26 cellular contexts compared by ENCODE assay signal in the genomic region with DNA sequence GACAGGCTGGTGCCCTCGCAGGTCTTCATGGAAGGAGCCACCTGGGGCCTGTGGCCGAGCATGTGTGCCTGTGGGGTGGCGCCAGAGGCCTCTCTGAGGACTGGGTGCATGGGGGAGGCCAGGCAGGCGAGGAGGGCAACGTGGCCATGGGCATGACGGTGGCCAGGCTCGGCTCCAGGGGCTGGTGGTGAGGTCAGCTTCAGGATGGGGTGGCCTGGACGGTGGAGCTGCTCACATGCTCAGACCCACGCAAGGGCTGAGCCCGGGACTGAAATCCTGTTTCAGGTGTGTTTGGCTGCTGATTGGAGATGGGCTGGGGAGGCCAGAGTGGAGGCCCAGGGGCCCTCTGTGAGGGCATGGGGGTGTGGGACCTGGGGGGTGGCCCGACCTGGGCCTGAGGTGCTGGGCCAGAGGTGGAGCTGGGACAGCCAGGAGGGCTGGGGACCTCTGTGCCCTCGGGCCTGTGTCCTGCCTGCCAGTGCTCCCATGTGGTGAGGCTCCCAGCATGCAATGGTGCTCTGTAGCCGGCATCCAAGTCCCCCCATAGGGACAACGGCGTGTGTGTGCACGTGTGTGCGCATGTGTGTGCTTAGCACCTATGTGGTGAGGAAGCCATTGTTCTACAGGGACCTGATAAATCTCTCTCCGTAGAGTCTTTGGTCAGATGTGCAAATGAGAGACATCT.
A peak's percentile ranks its signal among the peaks of the same experiment; 100 is the strongest.
DNase-seq lines count a peak whose midpoint lies in the region; ATAC-seq and TF ChIP-seq lines count a peak whose summit lies in the region.
"Had no signal": no experiment of that assay in that cellular context is flagged by ENCODE, and none has a peak within 500 bp of the region (broad histone marks: within the 10 kb centered on the region; RNA-seq: fewer than 3 reads in every experiment).

No MANE protein-coding gene starts in this region.

- H3K4me1 Mint-ChIP-seq in activated T-cell treated with anti-CD3 and anti-CD28 coated beads, Interleukin-2, amount 50 U/mL, for 24 hours (ENCODE audit: low read depth) = peaks cover 32% of the 10 kb centered on the region
- peaks cover 19% of the 10 kb centered on the region for H3K4me1 Mint-ChIP-seq in activated B cell treated with CpG ODN at 0.5 μM for 24 hours
- H3K4me1 Mint-ChIP-seq in activated CD8-positive, alpha-beta memory T cell treated with anti-CD3 and anti-CD28 coated beads, Interleukin-2, amount 10 ng/mL, durations not matched to agents 7 days and 5 days = peaks cover 5% of the 10 kb centered on the region

- H3K27me3 Mint-ChIP-seq in activated T-cell treated with anti-CD3 and anti-CD28 coated beads, Interleukin-2, amount 50 U/mL, for 24 hours = no peaks in the 10 kb centered on the region
- no peaks in the 10 kb centered on the region for H3K27me3 Mint-ChIP-seq in activated B cell treated with CpG ODN at 0.5 μM for 24 hours
- H3K27me3 Mint-ChIP-seq in activated CD8-positive, alpha-beta memory T cell treated with anti-CD3 and anti-CD28 coated beads, Interleukin-2, amount 10 ng/mL, durations not matched to agents 7 days and 5 days = no peaks in the 10 kb centered on the region
- H3K27me3 Mint-ChIP-seq: memory B cell, type B pancreatic cell had no signal

- H3K9me3 ChIP-seq in right lobe of liver = no peaks in the 10 kb centered on the region
- H3K9me3 ChIP-seq in stomach smooth muscle (ENCODE audit: control insufficient read depth in 2 of 2, low read length in 2 of 2) = no peaks in the 10 kb centered on the region
- no peaks in the 10 kb centered on the region for H3K9me3 ChIP-seq in gastrocnemius medialis
- no peaks in the 10 kb centered on the region for H3K9me3 ChIP-seq in gastroesophageal sphincter
- H3K9me3 ChIP-seq: MG63, SJSA1 had no signal

- H3K27me3 ChIP-seq in right lobe of liver = no peaks in the 10 kb centered on the region
- no peaks in the 10 kb centered on the region for H3K27me3 ChIP-seq in stomach smooth muscle (ENCODE audit: control insufficient read depth in 1 of 2, insufficient read depth in 2 of 2, low read length in 2 of 2)
- H3K27me3 ChIP-seq in gastrocnemius medialis = no peaks in the 10 kb centered on the region
- no peaks in the 10 kb centered on the region for H3K27me3 ChIP-seq in gastroesophageal sphincter
- H3K27me3 ChIP-seq: MG63, SJSA1 had no signal

- H3K9ac ChIP-seq in stomach smooth muscle (ENCODE audit: low read length in 2 of 2) = no peak overlapping the region
- H3K9ac ChIP-seq: KMS-11 had no signal

- no peak overlapping the region for H3K4me3 Mint-ChIP-seq in activated T-cell treated with anti-CD3 and anti-CD28 coated beads, Interleukin-2, amount 50 U/mL, for 24 hours
- no peak overlapping the region for H3K4me3 Mint-ChIP-seq in activated B cell treated with CpG ODN at 0.5 μM for 24 hours
- H3K4me3 Mint-ChIP-seq in activated CD8-positive, alpha-beta memory T cell treated with anti-CD3 and anti-CD28 coated beads, Interleukin-2, amount 10 ng/mL, durations not matched to agents 7 days and 5 days = no peak overlapping the region
- H3K4me3 Mint-ChIP-seq: GM23338; memory B cell; neural crest cell; stimulated activated effector memory CD8-positive, alpha-beta T cell treated with anti-CD3 and anti-CD28 coated beads, Interleukin-12 subunit alpha, Interleukin-12 subunit beta, amount 100 ng/mL, for 72 hours; type B pancreatic cell had no signal

- no peak overlapping the region for H3K27ac Mint-ChIP-seq in activated T-cell treated with anti-CD3 and anti-CD28 coated beads, Interleukin-2, amount 50 U/mL, for 24 hours
- H3K27ac Mint-ChIP-seq in activated B cell treated with CpG ODN at 0.5 μM for 24 hours = no peak overlapping the region
- no peak overlapping the region for H3K27ac Mint-ChIP-seq in activated CD8-positive, alpha-beta memory T cell treated with anti-CD3 and anti-CD28 coated beads, Interleukin-2, amount 10 ng/mL, durations not matched to agents 7 days and 5 days
- H3K27ac Mint-ChIP-seq: activated naive CD4-positive, alpha-beta T cell treated with anti-CD3 and anti-CD28 coated beads, Interleukin-2, amount 50 U/mL, for 72 hours; GM23338; stimulated activated effector memory CD8-positive, alpha-beta T cell treated with anti-CD3 and anti-CD28 coated beads, Interleukin-12 subunit alpha, Interleukin-12 subunit beta, amount 100 ng/mL, for 72 hours; type B pancreatic cell had no signal

- H3K4me1 ChIP-seq in right lobe of liver (no peaks in the 10 kb centered on the region), stomach smooth muscle (ENCODE audit: control insufficient read depth, insufficient read depth, low read length) (peaks cover 72% of the 10 kb centered on the region), gastrocnemius medialis (peaks cover 16 to 32% of the 10 kb centered on the region in 2 donors), gastroesophageal sphincter (peaks cover 7 to 100% (median 37%) of the 10 kb centered on the region in 3 donors)

- no peak overlapping the region for H3K27ac ChIP-seq in right lobe of liver
- peak overlapping the region; percentile 6 for H3K27ac ChIP-seq in stomach smooth muscle (ENCODE audit: low read length)
- H3K27ac ChIP-seq in gastrocnemius medialis = no peak overlapping the region
- H3K27ac ChIP-seq in gastroesophageal sphincter = peak overlapping the region in 2 of 4 donors; percentile 71 to 77
- H3K27ac ChIP-seq: KMS-11, SJSA1 had no signal

- in situ Hi-C loops in gastrocnemius medialis (cut with MboI; ENCODE audit: low sequenced_read_pairs in 4 of 4) = no loop called here

- DNase-seq in activated T-cell treated with anti-CD3 and anti-CD28 coated beads, Interleukin-2, amount 50 U/mL, for 24 hours = peak; percentile 24
- DNase-seq in activated T-cell treated with anti-CD3 and anti-CD28 coated beads for 4 hours = no peak
- DNase-seq in activated B cell treated with CpG ODN at 0.5 μM for 24 hours = peak; percentile 10
- peak in 2 of 3 donors; percentile 10 to 41 for DNase-seq in right lobe of liver
- DNase-seq in activated CD8-positive, alpha-beta memory T cell treated with anti-CD3 and anti-CD28 coated beads, Interleukin-2, amount 10 ng/mL, durations not matched to agents 7 days and 5 days = no peak
- no peak for DNase-seq in gastrocnemius medialis
- DNase-seq: activated CD4-positive, alpha-beta T cell treated with anti-CD3 and anti-CD28 coated beads, Interleukin-2, amount 50 U/mL, for 4 hours; amygdala; DND-41; hypothalamus; MG63; NCI-H1105; NCI-H187; NCI-H2171; T-helper 1 cell had no signal

- peaks cover 1% of the 10 kb centered on the region for H3K36me3 Mint-ChIP-seq in activated T-cell treated with anti-CD3 and anti-CD28 coated beads, Interleukin-2, amount 50 U/mL, for 24 hours (ENCODE audit: low read depth)
- H3K36me3 Mint-ChIP-seq in activated B cell treated with CpG ODN at 0.5 μM for 24 hours (ENCODE audit: low read depth) = peaks cover 15% of the 10 kb centered on the region
- H3K36me3 Mint-ChIP-seq in activated CD8-positive, alpha-beta memory T cell treated with anti-CD3 and anti-CD28 coated beads, Interleukin-2, amount 10 ng/mL, durations not matched to agents 7 days and 5 days = no peaks in the 10 kb centered on the region
- H3K36me3 Mint-ChIP-seq: activated naive CD4-positive, alpha-beta T cell treated with anti-CD3 and anti-CD28 coated beads, Interleukin-2, amount 50 U/mL, for 72 hours had no signal

- CTCF ChIA-PET in activated B cell treated with CpG ODN at 0.5 μM for 24 hours (lab: Charles Lee) = no interaction called here
- CTCF ChIA-PET in activated CD8-positive, alpha-beta memory T cell treated with anti-CD3 and anti-CD28 coated beads, Interleukin-2, amount 10 ng/mL, durations not matched to agents 7 days and 5 days (lab: Charles Lee) = no interaction called here

- no peak for TF ChIP-seq EP300 in gastroesophageal sphincter (IDR thresholded peaks at IDR 0.05)

- peaks cover 2% of the 10 kb centered on the region for H3K9me3 Mint-ChIP-seq in activated T-cell treated with anti-CD3 and anti-CD28 coated beads, Interleukin-2, amount 50 U/mL, for 24 hours
- H3K9me3 Mint-ChIP-seq in activated B cell treated with CpG ODN at 0.5 μM for 24 hours = no peaks in the 10 kb centered on the region
- H3K9me3 Mint-ChIP-seq in activated CD8-positive, alpha-beta memory T cell treated with anti-CD3 and anti-CD28 coated beads, Interleukin-2, amount 10 ng/mL, durations not matched to agents 7 days and 5 days (ENCODE audit: low read depth) = peaks cover 4% of the 10 kb centered on the region
- H3K9me3 Mint-ChIP-seq: memory B cell; neural crest cell; stimulated activated effector memory CD8-positive, alpha-beta T cell treated with anti-CD3 and anti-CD28 coated beads, Interleukin-12 subunit alpha, Interleukin-12 subunit beta, amount 100 ng/mL, for 72 hours; type B pancreatic cell had no signal

- POLR2A ChIA-PET in activated B cell treated with CpG ODN at 0.5 μM for 24 hours (lab: Charles Lee) = no interaction called here

- TF ChIP-seq POLR2A in right lobe of liver (IDR thresholded peaks at IDR 0.05) (no peak), gastrocnemius medialis (IDR thresholded peaks at IDR 0.05) (no peak), gastroesophageal sphincter (IDR thresholded peaks at IDR 0.05) (no peak)

- WGBS in right lobe of liver (ENCODE audit: insufficient coverage, low coverage, low lambda C conversion rate, missing lambda C conversion rate) = 96% methylated on average over 4 of the region's 18 CpGs
- 80% methylated on average over 1 of the region's 18 CpGs; no CpG with 5 or more reads in 1 of the 2 donors for WGBS in gastroesophageal sphincter (ENCODE audit: low coverage in 1 of 2), 2 donors

- TF ChIP-seq CTCF in activated B cell treated with CpG ODN at 0.5 μM for 24 hours (IDR thresholded peaks at IDR 0.05) (no peak), right lobe of liver (IDR thresholded peaks at IDR 0.05) (no peak), gastrocnemius medialis (IDR thresholded peaks at IDR 0.05 in 4 of 5, conservative IDR thresholded peaks at IDR 0.05 in 1 of 5) (no peak), gastroesophageal sphincter (IDR thresholded peaks at IDR 0.05) (no peak)

- H3K36me3 ChIP-seq in right lobe of liver (no peaks in the 10 kb centered on the region), stomach smooth muscle (ENCODE audit: control insufficient read depth in 2 of 2, insufficient read depth in 2 of 2, low read length in 2 of 2) (no peaks in the 10 kb centered on the region), gastrocnemius medialis (no peaks in the 10 kb centered on the region), gastroesophageal sphincter (peaks cover 0 to 8% of the 10 kb centered on the region in 2 donors)
- H3K36me3 ChIP-seq: MG63, SJSA1 had no signal

- intact Hi-C loops in activated B cell treated with CpG ODN at 0.5 μM for 24 hours (cut with micrococcal nuclease) = no loop called here
- intact Hi-C loops in right lobe of liver (cut with DNase I) = no loop called here
- intact Hi-C loops in gastrocnemius medialis (cut with DNase I; ENCODE audit: low total_unique reads) = no loop called here

- ATAC-seq in activated B cell treated with CpG ODN at 0.5 μM for 24 hours (ENCODE audit: low read depth) (no peak), right lobe of liver (peak in 2 of 4 donors; percentile 10 to 11), gastrocnemius medialis (no peak), gastroesophageal sphincter (no peak)
- ATAC-seq in activated CD8-positive, alpha-beta memory T cell treated with anti-CD3 and anti-CD28 coated beads, Interleukin-2, amount 10 ng/mL, durations not matched to agents 7 days and 5 days = no peak
- ATAC-seq: activated naive CD4-positive, alpha-beta T cell treated with anti-CD3 and anti-CD28 coated beads, Interleukin-2, amount 50 U/mL, for 72 hours; left colon; stimulated activated effector memory CD8-positive, alpha-beta T cell treated with anti-CD3 and anti-CD28 coated beads, Interleukin-12 subunit alpha, Interleukin-12 subunit beta, amount 100 ng/mL, for 72 hours had no signal

- H3K4me3 ChIP-seq in right lobe of liver (no peak overlapping the region), stomach smooth muscle (ENCODE audit: low read length in 2 of 2) (peak overlapping the region in 1 of 2 donors; percentile 52), gastrocnemius medialis (no peak overlapping the region), gastroesophageal sphincter (peak overlapping the region in 1 of 2 donors; percentile 19)
- H3K4me3 ChIP-seq: GM23338, MG63, SJSA1 had no signal

Comparison
In these comparisons a context has a peak if more than half of its experiments do, and no peak if none do; other contexts are left out.
1. DNase-seq: peak in activated T-cell treated with anti-CD3 and anti-CD28 coated beads, Interleukin-2, amount 50 U/mL, for 24 hours (single experiment), activated B cell treated with CpG ODN at 0.5 μM for 24 hours (single experiment) and right lobe of liver (2 of 3); none in activated T-cell treated with anti-CD3 and anti-CD28 coated beads for 4 hours (single experiment), activated CD8-positive, alpha-beta memory T cell treated with anti-CD3 and anti-CD28 coated beads, Interleukin-2, amount 10 ng/mL, durations not matched to agents 7 days and 5 days (single experiment) and gastrocnemius medialis (0 of 2).